8 cellular contexts compared by ENCODE assay signal in genomic region chr2:173884403-173884802, GRCh38.
DNase-seq lines count a peak whose midpoint lies in the region; ATAC-seq and TF ChIP-seq lines count a peak whose summit lies in the region.

No MANE protein-coding gene starts in this region.

- no peaks in the 10 kb centered on the region for H3K27me3 ChIP-seq in prostate gland (replicated peaks; ENCODE audit: insufficient read depth)

- H3K4me1 ChIP-seq in prostate gland (replicated peaks): no peaks in the 10 kb centered on the region

- DNase-seq in COLO668 (lab: John Stamatoyannopoulos, UW; ENCODE audit: unreplicated experiment) (peak; percentile 13), HEK293T (ENCODE audit: extremely low spot score) (peak; percentile 57), fibroblast of villous mesenchyme (ENCODE audit: low read depth) (peak; percentile 59), prostate gland (ENCODE audit: low spot score) (peak; percentile 23), SHP77 treated with DMSO at 0.1 percent for 48 hours (lab: John Stamatoyannopoulos, UW) (no peak), NOMO-1 treated with dmso at 0.1 percent for 144 hours (lab: John Stamatoyannopoulos, UW; ENCODE audit: unreplicated experiment) (no peak)
- peak; percentile 25 to 34 for DNase-seq in activated CD4-positive, alpha-beta T cell treated with anti-CD3 and anti-CD28 coated beads for 4 hours

- no peak overlapping the region for H3K4me3 ChIP-seq in fibroblast of villous mesenchyme (ENCODE audit: low read depth, low read length)
- H3K4me3 ChIP-seq in prostate gland: no peak overlapping the region

- intact Hi-C loops in prostate gland (cut with DNase I): no loop called here

- H3K9me3 ChIP-seq in prostate gland: no peaks in the 10 kb centered on the region

- TF ChIP-seq CTCF in fibroblast of villous mesenchyme (IDR thresholded peaks at IDR 0.05; ENCODE audit: insufficient read depth, low read depth, low read length) (peak; percentile 71), prostate gland (IDR thresholded peaks at IDR 0.05) (peak in 3 of 4 experiments; percentile 37 to 57 (median 44))

- no peaks in the 10 kb centered on the region for H3K36me3 ChIP-seq in prostate gland

- no peak overlapping the region for H3K27ac ChIP-seq in prostate gland

- 72% methylated on average over 1 of the region's 1 CpG for WGBS in prostate gland

- POLR2A ChIA-PET in HEK293T (lab: Yijun Ruan, JAX): no interaction called here

- no peak for ATAC-seq in HG02973 (IDR thresholded peaks at IDR 0.05; ENCODE audit: unreplicated experiment)

- no peak for TF ChIP-seq POLR2A in prostate gland (IDR thresholded peaks at IDR 0.05)

- CTCF ChIA-PET in HEK293T (lab: Yijun Ruan, JAX): no interaction called here

TF ChIP-seq in HEK293T, 16 proteins besides CTCF, POLR2A, EP300 and RAD21:
- TF ChIP-seq ZNF384 (IDR thresholded peaks at IDR 0.05) (0 out of 2 replicates have a peak, but pooled peaks have one; percentile 16), NFRKB (IDR thresholded peaks at IDR 0.05) (no peak)

Comparison
In these comparisons a context has a peak if more than half of its experiments do, and no peak if none do; other contexts are left out.
1. DNase-seq: peak in COLO668 (single experiment), HEK293T (single experiment), activated CD4-positive, alpha-beta T cell treated with anti-CD3 and anti-CD28 coated beads for 4 hours (2 of 2), fibroblast of villous mesenchyme (single experiment) and prostate gland (single experiment); none in SHP77 treated with DMSO at 0.1 percent for 48 hours (single experiment) and NOMO-1 treated with dmso at 0.1 percent for 144 hours (single experiment).